Comparison of ENCODE assay signal across 25 cellular contexts in genomic region chr11:11901917-11902316, GRCh38.
DNase-seq lines count a peak whose midpoint lies in the region; ATAC-seq, FAIRE-seq and TF ChIP-seq lines count a peak whose summit lies in the region.
"Had no signal": no experiment of that assay in that cellular context is flagged by ENCODE, and none has a peak within 500 bp of the region (broad histone marks: within the 10 kb centered on the region; RNA-seq: fewer than 3 reads in every experiment).

No MANE protein-coding gene starts in this region.

- H3K4me2 ChIP-seq in HepG2 (ENCODE audit: low read depth, low read length) (no peak overlapping the region), K562 (ENCODE audit: insufficient read depth, low read length) (no peak overlapping the region)
- H3K4me2 ChIP-seq: A549, BLaER1 had no signal

- POLR2A ChIA-PET in HepG2 (lab: Yijun Ruan, JAX), result no interaction called here
- POLR2A ChIA-PET in K562 (lab: Yijun Ruan, JAX), result no interaction called here

- no peaks in the 10 kb centered on the region for H3K9me1 ChIP-seq in K562 (ENCODE audit: control insufficient read depth, insufficient read depth, low read length)

- in situ Hi-C loops in HepG2 (cut with HindIII; ENCODE audit: extremely low pct_ligation_motif_present, low pct_unique_long_range_greater_than_20kb) (no loop called here), K562 (cut with MboI) (no loop called here)

- H2AFZ ChIP-seq in HepG2 (ENCODE audit: low read length) (no peak overlapping the region), K562 (ENCODE audit: low read depth, low read length) (no peak overlapping the region)

- no peak overlapping the region for H3K27ac ChIP-seq in HepG2 (ENCODE audit: extremely low read length, insufficient read depth, low read length)
- no peak overlapping the region for H3K27ac ChIP-seq in right lobe of liver
- no peak overlapping the region for H3K27ac ChIP-seq in K562 (ENCODE audit: extremely low read depth, low read depth, low read length)
- H3K27ac ChIP-seq: 22Rv1, A549, BLaER1 had no signal

- intact Hi-C loops in HepG2 (cut with micrococcal nuclease; ENCODE audit: unreplicated experiment) (no loop called here), right lobe of liver (cut with DNase I) (no loop called here), K562 (cut with micrococcal nuclease) (no loop called here)

- H3K4me3 ChIP-seq in HepG2 (replicated peaks in 1 of 3; ENCODE audit: insufficient read depth in 1 of 3, low read depth in 2 of 3, low read length in 3 of 3) (no peak overlapping the region), right lobe of liver (no peak overlapping the region), K562 (no peak overlapping the region)
- H3K4me3 ChIP-seq: A549, BLaER1, GM12878 had no signal

- CTCF ChIA-PET in HepG2 (lab: Yijun Ruan, JAX; ENCODE audit: low intra/inter-chr PET ratio, low total read pairs) (no interaction called here), K562 (lab: Yijun Ruan, JAX; ENCODE audit: low intra/inter-chr PET ratio) (no interaction called here)

- H3K27me3 ChIP-seq in HepG2 (ENCODE audit: control insufficient read depth in 1 of 2, insufficient read depth in 2 of 2, low read length in 2 of 2) (no peaks in the 10 kb centered on the region), right lobe of liver (no peaks in the 10 kb centered on the region), K562 (ENCODE audit: control insufficient read depth in 2 of 2, insufficient read depth in 2 of 2, low read length in 2 of 2) (no peaks in the 10 kb centered on the region)
- H3K27me3 ChIP-seq: BE2C, BLaER1 had no signal

- H3K4me1 ChIP-seq in HepG2 (ENCODE audit: insufficient read depth, low read length) (no peaks in the 10 kb centered on the region), right lobe of liver (no peaks in the 10 kb centered on the region), K562 (replicated peaks in 1 of 2; ENCODE audit: control insufficient read depth in 2 of 2, insufficient read depth in 2 of 2, low read length in 2 of 2) (no peaks in the 10 kb centered on the region)
- H3K4me1 ChIP-seq: A549, BE2C, BLaER1 had no signal

- TF ChIP-seq POLR2A in HepG2 (IDR thresholded peaks at IDR 0.05; ENCODE audit: insufficient read depth in 1 of 2, low read depth in 2 of 2, low read length in 2 of 2), result no peak
- no peak for TF ChIP-seq POLR2A in right lobe of liver (IDR thresholded peaks at IDR 0.05)
- no peak for TF ChIP-seq POLR2A in K562 (conservative IDR thresholded peaks at IDR 0.05)

- TF ChIP-seq RAD21 in HepG2 (CRISPR knock-in tag; IDR thresholded peaks at IDR 0.05) (no peak), K562 (CRISPR knock-in tag; conservative IDR thresholded peaks at IDR 0.05 in 1 of 2, IDR thresholded peaks at IDR 0.05 in 1 of 2) (no peak)

- ATAC-seq in HepG2 (no peak), right lobe of liver (no peak), K562 (no peak), HG03520 (IDR thresholded peaks at IDR 0.05; ENCODE audit: unreplicated experiment) (no peak)
- ATAC-seq: A549, GM12878 had no signal

- H3K9ac ChIP-seq in HepG2 (ENCODE audit: insufficient read depth, low read depth, low read length) (no peak overlapping the region), K562 (ENCODE audit: insufficient read depth in 1 of 2, low read depth in 2 of 2, low read length in 2 of 2) (no peak overlapping the region)
- H3K9ac ChIP-seq: BLaER1 had no signal

- TF ChIP-seq CTCF in HepG2 (CRISPR knock-in tag; IDR thresholded peaks at IDR 0.05) (no peak), right lobe of liver (IDR thresholded peaks at IDR 0.05) (no peak), K562 (IDR thresholded peaks at IDR 0.05 in 2 of 3, conservative IDR thresholded peaks at IDR 0.05 in 1 of 3; ENCODE audit: insufficient read depth in 2 of 3, low read depth in 1 of 3, low read length in 3 of 3) (no peak)

- H3K9me3 ChIP-seq in HepG2 (ENCODE audit: low read length) (no peaks in the 10 kb centered on the region), right lobe of liver (no peaks in the 10 kb centered on the region), K562 (replicated peaks; ENCODE audit: control insufficient read depth, insufficient read depth, low read depth, low read length) (no peaks in the 10 kb centered on the region)
- H3K9me3 ChIP-seq: A549, BE2C, BLaER1 had no signal

- TF ChIP-seq EP300 in HepG2 (IDR thresholded peaks at IDR 0.05; ENCODE audit: low read depth in 2 of 2, low read length in 2 of 2) (no peak), HepG2 (CRISPR knock-in tag; IDR thresholded peaks at IDR 0.05; ENCODE audit: borderline replicate concordance) (no peak), K562 (IDR thresholded peaks at IDR 0.05; ENCODE audit: low read length) (no peak)

- no peaks in the 10 kb centered on the region for H4K20me1 ChIP-seq in HepG2 (ENCODE audit: insufficient read depth, low read length)
- no peaks in the 10 kb centered on the region for H4K20me1 ChIP-seq in K562 (replicated peaks; ENCODE audit: control insufficient read depth, insufficient read depth, low read length)
- H4K20me1 ChIP-seq: BLaER1 had no signal

- 97% methylated on average over 3 of the region's 3 CpGs for WGBS in HepG2 (ENCODE audit: low lambda C conversion rate)
- 96% methylated on average over 3 of the region's 3 CpGs for WGBS in right lobe of liver (ENCODE audit: insufficient coverage, low coverage, low lambda C conversion rate, missing lambda C conversion rate)
- 87% methylated on average over 3 of the region's 3 CpGs for WGBS in K562 (ENCODE audit: insufficient coverage, low coverage, missing lambda C conversion rate)

- DNase-seq in HepG2 (ENCODE audit: low spot score) (no peak), right lobe of liver (no peak), K562 (ENCODE audit: extremely low read depth in 1 of 4, low spot score in 3 of 4) (no peak), NCI-H345 treated with DMSO at 0.1 percent for 48 hours (lab: John Stamatoyannopoulos, UW; ENCODE audit: unreplicated experiment) (no peak)
- DNase-seq: AML-193; BE2C; C1 segment of cervical spinal cord; CD4-positive, alpha-beta memory T cell; CD4-positive, CD25-positive, alpha-beta regulatory T cell; CD8-positive, alpha-beta memory T cell; COR-L47; DMS 273 treated with DMSO at 0.1 percent for 48 hours; DMS153; DMS53; DMS79; DND-41; EL; GDM1 had no signal

- H3K79me2 ChIP-seq in HepG2 (ENCODE audit: insufficient read depth, low read length) (no peaks in the 10 kb centered on the region), K562 (ENCODE audit: control insufficient read depth, insufficient read depth, low read length) (no peaks in the 10 kb centered on the region)

- BruUV-seq in HepG2 (replicated peaks; lab: Mats Ljungman, UMichigan), result no TSS peak
- BruUV-seq in K562 (replicated peaks; lab: Mats Ljungman, UMichigan), result no TSS peak

- H3K36me3 ChIP-seq in HepG2 (replicated peaks in 1 of 2; ENCODE audit: control insufficient read depth in 1 of 2, insufficient read depth in 2 of 2, low read length in 2 of 2) (peaks cover 6 to 24% of the 10 kb centered on the region in 2 experiments; a peak in 4 of 5 replicates), right lobe of liver (peaks cover 0 to 24% (median 10%) of the 10 kb centered on the region in 4 donors), K562 (ENCODE audit: control insufficient read depth, insufficient read depth, low read length) (peaks cover 60% of the 10 kb centered on the region; the same call in 2 of the 3 replicates)
- H3K36me3 ChIP-seq: BE2C had no signal

- FAIRE-seq in HepG2 (lab: Jason Lieb, UNC) (no peak), K562 (lab: Jason Lieb, UNC) (no peak)
- FAIRE-seq: A549, GM12878, GM12892, GM18507 had no signal

TF ChIP-seq in HepG2, 621 proteins besides CTCF, POLR2A, EP300 and RAD21:
- peak; percentile 49; the same call in 1 of the 2 replicates for TF ChIP-seq CEBPB (IDR thresholded peaks at IDR 0.05; ENCODE audit: borderline replicate concordance, low read depth, low read length)
- TF ChIP-seq ZNF773 (CRISPR knock-in tag; IDR thresholded peaks at IDR 0.05; ENCODE audit: borderline replicate concordance), result no peak

TF ChIP-seq in K562, 482 proteins besides CTCF, POLR2A, EP300 and RAD21:
- TF ChIP-seq ZNF644 (tag; IDR thresholded peaks at IDR 0.05; ENCODE audit: low read depth), result no peak
- TF ChIP-seq CEBPB (tag; IDR thresholded peaks at IDR 0.05), result peak; percentile 50; the same call in 1 of the 2 replicates
- no peak for TF ChIP-seq CEBPG (CRISPR knock-in tag; IDR thresholded peaks at IDR 0.05)
- peak in 1 of 2 experiments; percentile 50; a peak in 2 of 4 replicates for TF ChIP-seq CEBPG (tag; conservative IDR thresholded peaks at IDR 0.05 in 1 of 2, IDR thresholded peaks at IDR 0.05 in 1 of 2)
- TF ChIP-seq TFE3 (CRISPR knock-in tag; IDR thresholded peaks at IDR 0.05), result no peak
- TF ChIP-seq POLR2H (tag; IDR thresholded peaks at IDR 0.05; ENCODE audit: low read depth), result no peak
- no peak for TF ChIP-seq COPS2 (conservative IDR thresholded peaks at IDR 0.05)
- no peak for TF ChIP-seq ZNF668 (CRISPR knock-in tag; IDR thresholded peaks at IDR 0.05)
- no peak for TF ChIP-seq KLF6 (CRISPR knock-in tag; IDR thresholded peaks at IDR 0.05; ENCODE audit: borderline replicate concordance)
- no peak for TF ChIP-seq BACH1 (tag; IDR thresholded peaks at IDR 0.05)
- TF ChIP-seq ZBTB26 (CRISPR knock-in tag; IDR thresholded peaks at IDR 0.05), result no peak
- no peak for TF ChIP-seq ZNF707 (CRISPR knock-in tag; conservative IDR thresholded peaks at IDR 0.05)
- TF ChIP-seq KDM4B (IDR thresholded peaks at IDR 0.05; ENCODE audit: borderline replicate concordance in 2 of 2, low read depth in 1 of 2), result no peak

Comparison
In these comparisons a context has a peak if more than half of its experiments do, and no peak if none do; other contexts are left out.
1. Of the 241 proteins assayed by ChIP-seq in both HepG2 and K562: peak only in HepG2: none; only in K562: none; in both: CEBPB; in neither: 239; mixed calls (peak in some experiments, not most) for 1.